1 cellular context compared by ENCODE assay signal in genomic region chr11:15985127-15985862, GRCh38.
TF ChIP-seq lines count a peak whose summit lies in the region.

No MANE protein-coding gene starts in this region.

TF ChIP-seq in IMR-90, 13 proteins besides CTCF, POLR2A, EP300 and RAD21 (continued from another document):
- TF ChIP-seq USF2 (IDR thresholded peaks at IDR 0.05; ENCODE audit: low read depth, low read length) (no peak), ELK1 (IDR thresholded peaks at IDR 0.05; ENCODE audit: borderline replicate concordance, low read depth, low read length) (no peak), BHLHE40 (IDR thresholded peaks at IDR 0.05; ENCODE audit: low read depth, low read length) (no peak), FOS (IDR thresholded peaks at IDR 0.05; ENCODE audit: low read depth, low read length) (no peak), MAZ (IDR thresholded peaks at IDR 0.05; ENCODE audit: borderline replicate concordance, low read depth, low read length) (no peak), RFX5 (IDR thresholded peaks at IDR 0.05; ENCODE audit: low read depth, low read length) (no peak), RCOR1 (IDR thresholded peaks at IDR 0.05; ENCODE audit: insufficient replicate concordance, low read length) (no peak), CEBPB (IDR thresholded peaks at IDR 0.05; ENCODE audit: low read depth, low read length) (no peak)
